In the genomic region with DNA sequence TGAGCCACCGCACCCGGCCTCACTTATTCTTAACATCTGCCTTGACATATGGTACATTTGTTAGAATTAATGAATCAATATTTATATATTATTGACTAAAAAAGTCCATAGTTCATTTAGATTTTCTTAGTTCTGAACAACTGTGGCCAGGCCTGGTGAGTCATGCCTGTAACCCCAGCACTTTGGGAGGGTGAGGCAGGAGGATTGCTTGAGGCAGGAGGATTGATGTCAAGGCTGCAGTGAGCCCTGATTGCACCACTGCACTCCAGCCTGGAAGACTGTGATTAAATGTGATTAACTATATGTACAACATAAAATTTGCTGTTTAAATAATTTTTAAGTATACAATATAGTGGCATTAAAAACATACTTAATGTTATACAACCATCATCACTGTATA, we compare ENCODE assay signal across 1 cellular context.
TF ChIP-seq lines count a peak whose summit lies in the region.

No MANE protein-coding gene starts in this region.

TF ChIP-seq in K562, 482 proteins besides CTCF, POLR2A, EP300 and RAD21 (continued from another document):
- no peak for TF ChIP-seq MBD2 (IDR thresholded peaks at IDR 0.05; ENCODE audit: borderline replicate concordance, low read depth)
